In genomic region chr1:159960721-159961381, GRCh38 we compare ENCODE assay signal across 13 cellular contexts. TPM values are rescaled to one million over a fixed set of nuclear protein-coding genes. Genes with fewer than 3 reads are reported as not detected.
DNase-seq lines count a peak whose midpoint lies in the region; ATAC-seq and TF ChIP-seq lines count a peak whose summit lies in the region.
"Had no signal": no experiment of that assay in that cellular context is flagged by ENCODE, and none has a peak within 500 bp of the region (broad histone marks: within the 10 kb centered on the region; RNA-seq: fewer than 3 reads in every experiment).

No MANE protein-coding gene starts in this region.

- peaks cover 12% of the 10 kb centered on the region for H3K27me3 Mint-ChIP-seq in mesothelial cell of epicardium (ENCODE audit: low read depth)
- peaks cover 24% of the 10 kb centered on the region for H3K27me3 Mint-ChIP-seq in activated T-helper 1 cell treated with anti-CD3 and anti-CD28 coated beads, Interleukin-12 subunit alpha, Interleukin-12 subunit beta, Interleukin-2, Interleukin-4 antibody, amounts not matched to agents 30 ng/mL and 10 ng/mL and 1 ng/mL, durations not matched to agents 14 hours and 24 hours and 36 hours (ENCODE audit: insufficient read depth)

- in situ Hi-C loops in mammary epithelial cell (cut with MboI; ENCODE audit: low sequenced_read_pairs in 2 of 2), result no loop called here

- H3K9me3 ChIP-seq in mammary epithelial cell (replicated peaks; ENCODE audit: insufficient read depth, low read length) (no peaks in the 10 kb centered on the region), tibial nerve (no peaks in the 10 kb centered on the region), right lobe of liver (no peaks in the 10 kb centered on the region)
- H3K9me3 ChIP-seq: uterus had no signal

- no peaks in the 10 kb centered on the region for H3K27me3 ChIP-seq in mammary epithelial cell (ENCODE audit: insufficient read depth, low read length)
- no peaks in the 10 kb centered on the region for H3K27me3 ChIP-seq in tibial nerve
- no peaks in the 10 kb centered on the region for H3K27me3 ChIP-seq in right lobe of liver
- H3K27me3 ChIP-seq: uterus had no signal

- peak overlapping the region; percentile 19; the same call in 1 of the 2 replicates for H3K4me3 ChIP-seq in HFF-Myc (replicated peaks; ENCODE audit: low read depth, low read length)
- H3K4me3 ChIP-seq in mammary epithelial cell (replicated peaks in 1 of 3; ENCODE audit: insufficient read depth in 1 of 3, low read depth in 2 of 3, low read length in 3 of 3), result peak overlapping the region in 1 of 3 experiments; percentile 17
- H3K4me3 ChIP-seq in tibial nerve, result peak overlapping the region in 2 of 4 donors; percentile 9 to 25
- H3K4me3 ChIP-seq in right lobe of liver, result no peak overlapping the region
- H3K4me3 ChIP-seq: uterus had no signal

- dilution Hi-C loops in mammary epithelial cell (cut with HindIII; ENCODE audit: low sequenced_read_pairs), result no loop called here

- no peaks in the 10 kb centered on the region for H3K36me3 Mint-ChIP-seq in mesothelial cell of epicardium
- no peaks in the 10 kb centered on the region for H3K36me3 Mint-ChIP-seq in activated T-helper 1 cell treated with anti-CD3 and anti-CD28 coated beads, Interleukin-12 subunit alpha, Interleukin-12 subunit beta, Interleukin-2, Interleukin-4 antibody, amounts not matched to agents 30 ng/mL and 10 ng/mL and 1 ng/mL, durations not matched to agents 14 hours and 24 hours and 36 hours (ENCODE audit: low read depth)

- TF ChIP-seq EP300 in tibial nerve (IDR thresholded peaks at IDR 0.05), result peak in 1 of 2 donors; percentile 53

- H3K36me3 ChIP-seq in mammary epithelial cell (ENCODE audit: insufficient read depth, low read length) (no peaks in the 10 kb centered on the region), tibial nerve (no peaks in the 10 kb centered on the region), right lobe of liver (no peaks in the 10 kb centered on the region)
- H3K36me3 ChIP-seq: uterus had no signal

- CTCF ChIA-PET in mammary epithelial cell (lab: Charles Lee; ENCODE audit: low non-redundant PET), result interaction anchor here (0.5 to 0.6 kb wide), 2 partner anchors 43 to 124 kb away, joined by 3 read pairs; no protein-coding TSS in a partner anchor

- peak overlapping the region; percentile 63 for H3K4me2 ChIP-seq in mammary epithelial cell (ENCODE audit: insufficient read depth, low read depth, low read length)

- H3K4me1 Mint-ChIP-seq in mesothelial cell of epicardium, result peaks cover 30% of the 10 kb centered on the region
- peaks cover 10% of the 10 kb centered on the region for H3K4me1 Mint-ChIP-seq in activated T-helper 1 cell treated with anti-CD3 and anti-CD28 coated beads, Interleukin-12 subunit alpha, Interleukin-12 subunit beta, Interleukin-2, Interleukin-4 antibody, amounts not matched to agents 30 ng/mL and 10 ng/mL and 1 ng/mL, durations not matched to agents 14 hours and 24 hours and 36 hours (ENCODE audit: low read depth)

- WGBS in mammary epithelial cell (ENCODE audit: low coverage, missing lambda C conversion rate), result 22% methylated on average over 5 of the region's 5 CpGs
- WGBS in tibial nerve, 2 donors, result 30 to 41% methylated on average over 5 of the region's 5 CpGs
- WGBS in right lobe of liver (ENCODE audit: insufficient coverage, low coverage, low lambda C conversion rate, missing lambda C conversion rate), result 45% methylated on average over 4 of the region's 5 CpGs

- H3K79me2 ChIP-seq in mammary epithelial cell (ENCODE audit: insufficient read depth, low read length), result no peaks in the 10 kb centered on the region

- TF ChIP-seq POLR2A in tibial nerve (IDR thresholded peaks at IDR 0.05), result no peak
- TF ChIP-seq POLR2A in right lobe of liver (IDR thresholded peaks at IDR 0.05), result no peak

- H3K27ac ChIP-seq in mammary epithelial cell (ENCODE audit: insufficient read depth, low read depth, low read length) (peak overlapping the region; percentile 71), tibial nerve (peak overlapping the region in 3 of 4 donors; percentile 50 to 75 (median 63)), right lobe of liver (no peak overlapping the region)

- TSS peak; percentile 85 for BruUV-seq in mammary epithelial cell (replicated peaks; lab: Mats Ljungman, UMichigan)

- no peaks in the 10 kb centered on the region for H4K20me1 ChIP-seq in mammary epithelial cell (ENCODE audit: insufficient read depth, low read length)

- H3K9me3 Mint-ChIP-seq in mesothelial cell of epicardium, result peaks cover under 1% of the 10 kb centered on the region
- H3K9me3 Mint-ChIP-seq in activated T-helper 1 cell treated with anti-CD3 and anti-CD28 coated beads, Interleukin-12 subunit alpha, Interleukin-12 subunit beta, Interleukin-2, Interleukin-4 antibody, amounts not matched to agents 30 ng/mL and 10 ng/mL and 1 ng/mL, durations not matched to agents 14 hours and 24 hours and 36 hours, result no peaks in the 10 kb centered on the region

- H3K27ac Mint-ChIP-seq in mesothelial cell of epicardium, result no peak overlapping the region
- no peak overlapping the region for H3K27ac Mint-ChIP-seq in activated T-helper 1 cell treated with anti-CD3 and anti-CD28 coated beads, Interleukin-12 subunit alpha, Interleukin-12 subunit beta, Interleukin-2, Interleukin-4 antibody, amounts not matched to agents 30 ng/mL and 10 ng/mL and 1 ng/mL, durations not matched to agents 14 hours and 24 hours and 36 hours

- no peak overlapping the region for H3K9ac ChIP-seq in mammary epithelial cell (ENCODE audit: insufficient read depth, low read length)

- DNase-seq in HFF-Myc (ENCODE audit: extremely low read depth, low read depth) (no peak), mammary epithelial cell (peak; percentile 81), iris pigment epithelial cell (ENCODE audit: low read depth) (peak; percentile 19), tibial nerve (ENCODE audit: low spot score in 2 of 2) (peak; percentile 52 to 58), mesothelial cell of epicardium (ENCODE audit: low spot score in 2 of 2, unreplicated experiment in 2 of 2) (no peak), kidney glomerular epithelial cell (lab: John Stamatoyannopoulos, UW) (no peak), right lobe of liver (no peak)
- no peak for DNase-seq in activated T-helper 1 cell treated with anti-CD3 and anti-CD28 coated beads, Interleukin-12 subunit alpha, Interleukin-12 subunit beta, Interleukin-2, Interleukin-4 antibody, amounts not matched to agents 30 ng/mL and 10 ng/mL and 1 ng/mL, durations not matched to agents 14 hours and 24 hours and 36 hours (ENCODE audit: low spot score)
- DNase-seq: mesendoderm; NCI-H2081 treated with DMSO at 0.1 percent for 48 hours; stimulated activated CD4-positive, alpha-beta T cell treated with anti-CD3 and anti-CD28 coated beads, Interleukin-2, amount 100 ng/mL, for 24 hours had no signal

- peaks cover 22% of the 10 kb centered on the region for H3K4me1 ChIP-seq in mammary epithelial cell (ENCODE audit: insufficient read depth, low read length)
- H3K4me1 ChIP-seq in tibial nerve, result no peaks in the 10 kb centered on the region
- no peaks in the 10 kb centered on the region for H3K4me1 ChIP-seq in right lobe of liver
- H3K4me1 ChIP-seq: uterus had no signal

- H2AFZ ChIP-seq in mammary epithelial cell (ENCODE audit: low read depth, low read length), result peak overlapping the region; percentile 66

- intact Hi-C loops in mammary epithelial cell (cut with micrococcal nuclease) (loop anchor here (1.0 to 5.0 kb wide), 3 partner anchors 17 to 45 kb away; no protein-coding TSS in a partner anchor), right lobe of liver (cut with DNase I) (no loop called here)
- intact Hi-C loops in activated T-helper 1 cell treated with anti-CD3 and anti-CD28 coated beads, Interleukin-12 subunit alpha, Interleukin-12 subunit beta, Interleukin-2, Interleukin-4 antibody, amounts not matched to agents 30 ng/mL and 10 ng/mL and 1 ng/mL, durations not matched to agents 14 hours and 24 hours and 36 hours (cut with micrococcal nuclease), result no loop called here

- no peak for ATAC-seq in right lobe of liver

- TF ChIP-seq CTCF in HFF-Myc (IDR thresholded peaks at IDR 0.05; ENCODE audit: low read depth, low read length, missing control alignments) (no peak), mammary epithelial cell (conservative IDR thresholded peaks at IDR 0.05 in 1 of 2, IDR thresholded peaks at IDR 0.05 in 1 of 2; ENCODE audit: extremely low read depth in 1 of 2, insufficient read depth in 1 of 2, low read depth in 1 of 2, low read length in 2 of 2) (no peak), tibial nerve (IDR thresholded peaks at IDR 0.05) (no peak), mesothelial cell of epicardium (IDR thresholded peaks at IDR 0.05; ENCODE audit: unreplicated experiment) (no peak), right lobe of liver (IDR thresholded peaks at IDR 0.05) (no peak)

- no peak overlapping the region for H3K4me3 Mint-ChIP-seq in mesothelial cell of epicardium
- H3K4me3 Mint-ChIP-seq in activated T-helper 1 cell treated with anti-CD3 and anti-CD28 coated beads, Interleukin-12 subunit alpha, Interleukin-12 subunit beta, Interleukin-2, Interleukin-4 antibody, amounts not matched to agents 30 ng/mL and 10 ng/mL and 1 ng/mL, durations not matched to agents 14 hours and 24 hours and 36 hours, result no peak overlapping the region

RNA-seq across cellular contexts. Expression of gene SLAMF9, which starts 6.8 kb away (rescaled TPM):
- total RNA-seq in mammary epithelial cell (not detected), tibial nerve (not detected), mesothelial cell of epicardium (not detected in 3 replicates), right lobe of liver (1 to 10 TPM in 3 of 6 experiments, under 1 TPM in 1, not detected in 2; 0.68 to 2.2 (median 1.6) TPM)
- 0.15 TPM for polyA plus RNA-seq in mammary epithelial cell
- not detected for polyA minus RNA-seq in mammary epithelial cell
- total RNA-seq in activated T-helper 1 cell treated with anti-CD3 and anti-CD28 coated beads, Interleukin-12 subunit alpha, Interleukin-12 subunit beta, Interleukin-2, Interleukin-4 antibody, amounts not matched to agents 30 ng/mL and 10 ng/mL and 1 ng/mL, durations not matched to agents 14 hours and 24 hours and 36 hours, result not detected in 2 replicates
- total RNA-seq: T-helper 1 cell treated with Interleukin-12 subunit alpha and Interleukin-12 subunit beta and Interleukin-4 antibody, amounts not matched to agents 30 ng/mL and 1 ng/mL, for 36 hours; uterus had no signal

RNA-seq across cellular contexts. Expression of gene IGSF9, which starts 15.4 kb away (rescaled TPM):
- total RNA-seq in mammary epithelial cell, result 10 to 100 TPM in 1 of 2 donors, 1 to 10 TPM in 1; 1.2 to 21.9 TPM
- polyA plus RNA-seq in mammary epithelial cell, result 8.3 TPM
- 19.1 TPM for polyA minus RNA-seq in mammary epithelial cell
- under 1 TPM in 2 of 4 donors, not detected in 2; 0.20 to 0.63 TPM for total RNA-seq in tibial nerve
- total RNA-seq in mesothelial cell of epicardium, result 75.8 to 77.5 TPM (median 76.9 TPM) in 3 replicates
- total RNA-seq in activated T-helper 1 cell treated with anti-CD3 and anti-CD28 coated beads, Interleukin-12 subunit alpha, Interleukin-12 subunit beta, Interleukin-2, Interleukin-4 antibody, amounts not matched to agents 30 ng/mL and 10 ng/mL and 1 ng/mL, durations not matched to agents 14 hours and 24 hours and 36 hours, result not detected in 2 replicates
- 10 to 100 TPM in 5 of 6 experiments, 1 to 10 TPM in 1; 2.2 to 53.7 (median 16.6) TPM for total RNA-seq in right lobe of liver
- total RNA-seq: T-helper 1 cell treated with Interleukin-12 subunit alpha and Interleukin-12 subunit beta and Interleukin-4 antibody, amounts not matched to agents 30 ng/mL and 1 ng/mL, for 36 hours had no signal

RNA-seq across cellular contexts. Expression of gene TAGLN2, which starts 35.5 kb away (rescaled TPM):
- total RNA-seq in mammary epithelial cell, result 100 to 1,000 TPM; 178 to 454 TPM
- polyA plus RNA-seq in mammary epithelial cell, result 748 TPM
- 594 TPM for polyA minus RNA-seq in mammary epithelial cell
- 100 to 1,000 TPM; 149 to 205 (median 168) TPM for total RNA-seq in tibial nerve
- total RNA-seq in mesothelial cell of epicardium, result 41.6 to 46.2 TPM (median 44.6 TPM) in 3 replicates
- total RNA-seq in activated T-helper 1 cell treated with anti-CD3 and anti-CD28 coated beads, Interleukin-12 subunit alpha, Interleukin-12 subunit beta, Interleukin-2, Interleukin-4 antibody, amounts not matched to agents 30 ng/mL and 10 ng/mL and 1 ng/mL, durations not matched to agents 14 hours and 24 hours and 36 hours, result 442 and 461 TPM in 2 replicates
- total RNA-seq in right lobe of liver, result 100 to 1,000 TPM in 3 of 6 experiments, 10 to 100 TPM in 3; 53.2 to 200 (median 117) TPM

Comparison
In these comparisons a context has a peak if more than half of its experiments do, and no peak if none do; other contexts are left out.
1. DNase-seq: peak in mammary epithelial cell (single experiment), iris pigment epithelial cell (single experiment) and tibial nerve (2 of 2); none in HFF-Myc (single experiment), mesothelial cell of epicardium (0 of 2), kidney glomerular epithelial cell (single experiment), activated T-helper 1 cell treated with anti-CD3 and anti-CD28 coated beads, Interleukin-12 subunit alpha, Interleukin-12 subunit beta, Interleukin-2, Interleukin-4 antibody, amounts not matched to agents 30 ng/mL and 10 ng/mL and 1 ng/mL, durations not matched to agents 14 hours and 24 hours and 36 hours (single experiment) and right lobe of liver (0 of 3).
2. H3K27ac ChIP-seq: peak in mammary epithelial cell (single experiment) and tibial nerve (3 of 4); none in right lobe of liver (0 of 3).